ENCODE assay signal across 2 cellular contexts in genomic region chr22:19290400-19291217, GRCh38.
TF ChIP-seq lines count a peak whose summit lies in the region.

No MANE protein-coding gene starts in this region.

TF ChIP-seq in A549, 52 proteins besides CTCF, POLR2A, EP300 and RAD21:
- TF ChIP-seq, protein P1, sequence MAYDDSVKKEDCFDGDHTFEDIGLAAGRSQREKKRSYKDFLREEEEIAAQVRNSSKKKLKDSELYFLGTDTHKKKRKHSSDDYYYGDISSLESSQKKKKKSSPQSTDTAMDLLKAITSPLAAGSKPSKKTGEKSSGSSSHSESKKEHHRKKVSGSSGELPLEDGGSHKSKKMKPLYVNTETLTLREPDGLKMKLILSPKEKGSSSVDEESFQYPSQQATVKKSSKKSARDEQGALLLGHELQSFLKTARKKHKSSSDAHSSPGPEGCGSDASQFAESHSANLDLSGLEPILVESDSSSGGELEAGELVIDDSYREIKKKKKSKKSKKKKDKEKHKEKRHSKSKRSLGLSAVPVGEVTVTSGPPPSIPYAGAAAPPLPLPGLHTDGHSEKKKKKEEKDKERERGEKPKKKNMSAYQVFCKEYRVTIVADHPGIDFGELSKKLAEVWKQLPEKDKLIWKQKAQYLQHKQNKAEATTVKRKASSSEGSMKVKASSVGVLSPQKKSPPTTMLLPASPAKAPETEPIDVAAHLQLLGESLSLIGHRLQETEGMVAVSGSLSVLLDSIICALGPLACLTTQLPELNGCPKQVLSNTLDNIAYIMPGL (CRISPR knock-in tag; IDR thresholded peaks at IDR 0.05; ENCODE audit: borderline replicate concordance), result no peak
- TF ChIP-seq NR3C1 (IDR thresholded peaks at IDR 0.05) (no peak), HOXB13 (CRISPR knock-in tag; IDR thresholded peaks at IDR 0.05; ENCODE audit: low read depth) (no peak), FOSB (CRISPR knock-in tag; IDR thresholded peaks at IDR 0.05) (no peak), POLR2AphosphoS2 (conservative IDR thresholded peaks at IDR 0.05; ENCODE audit: low read length) (no peak), KDM1A (IDR thresholded peaks at IDR 0.05; ENCODE audit: low read depth) (no peak), FOSL2 (IDR thresholded peaks at IDR 0.05) (no peak), FOSL2 (CRISPR knock-in tag; IDR thresholded peaks at IDR 0.05) (no peak), TP53 (CRISPR knock-in tag; IDR thresholded peaks at IDR 0.05) (no peak)
TF ChIP-seq in A549: peak in this region for 0.

TF ChIP-seq in GM23338, 12 proteins besides CTCF, POLR2A, EP300 and RAD21:
- TF ChIP-seq ZNF462 (CRISPR knock-in tag; IDR thresholded peaks at IDR 0.05) (no peak), NANOG (IDR thresholded peaks at IDR 0.05; ENCODE audit: borderline replicate concordance) (no peak), POLR2AphosphoS5 (IDR thresholded peaks at IDR 0.05; ENCODE audit: low read depth) (no peak), JUNB (IDR thresholded peaks at IDR 0.05; ENCODE audit: unreplicated experiment) (no peak), STAT1 (IDR thresholded peaks at IDR 0.05; ENCODE audit: unreplicated experiment) (no peak), EZH2phosphoT487 (IDR thresholded peaks at IDR 0.05; ENCODE audit: unreplicated experiment) (no peak), ZNF114 (CRISPR knock-in tag; IDR thresholded peaks at IDR 0.05) (no peak), ETS1 (IDR thresholded peaks at IDR 0.05) (no peak), EZH2 (IDR thresholded peaks at IDR 0.05; ENCODE audit: low read depth, unreplicated experiment) (no peak), REST (IDR thresholded peaks at IDR 0.05; ENCODE audit: unreplicated experiment) (no peak), ZNF331 (CRISPR knock-in tag; IDR thresholded peaks at IDR 0.05; ENCODE audit: low read depth) (no peak)
